Comparison of ENCODE assay signal across 8 cellular contexts in the genomic region with DNA sequence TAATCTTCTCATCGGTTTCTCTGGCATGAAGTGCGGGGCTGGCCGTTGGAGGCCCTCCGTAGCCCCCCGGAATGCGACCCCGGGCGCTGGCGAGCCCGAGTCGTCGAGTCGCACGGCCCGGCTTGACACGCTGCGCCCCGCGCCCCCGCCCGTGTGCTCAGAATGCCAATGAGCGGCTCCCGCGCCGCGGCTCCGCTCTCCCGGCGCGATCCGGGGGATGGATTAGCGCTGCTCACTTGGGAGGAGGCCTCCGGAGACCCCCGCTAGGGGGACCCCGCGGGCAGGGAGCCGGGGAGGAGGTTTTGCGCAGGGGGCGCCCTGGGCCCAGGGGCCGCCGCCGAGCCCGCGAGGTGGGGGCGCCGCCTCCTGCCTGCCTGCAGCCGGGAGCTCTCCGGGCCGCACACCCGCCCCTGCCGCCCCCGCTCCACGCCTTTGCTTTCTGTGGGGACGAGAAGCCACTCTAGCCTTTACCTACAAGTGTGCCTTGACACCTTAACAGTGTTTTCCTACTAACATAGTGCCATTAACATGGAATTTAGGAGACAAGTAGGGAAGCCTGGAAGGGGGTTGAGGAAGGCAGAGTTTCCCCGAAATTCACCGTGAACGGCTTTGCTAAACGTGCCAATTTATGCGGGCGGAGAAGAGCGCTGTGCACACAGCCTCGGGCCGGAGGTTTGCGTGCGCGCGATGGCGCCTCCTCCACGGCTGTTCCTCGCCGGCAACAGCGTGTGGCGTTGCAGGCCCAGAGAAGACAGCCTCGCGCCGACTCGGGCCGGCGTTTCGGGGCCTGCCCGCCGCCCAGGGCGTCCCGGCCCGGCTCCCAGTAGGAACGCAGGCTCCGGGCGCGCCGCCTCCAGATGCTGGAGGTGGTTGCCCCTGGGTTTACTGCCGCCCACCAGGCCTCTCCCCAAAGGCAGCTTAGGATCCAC. TPM values are rescaled to one million over a fixed set of nuclear protein-coding genes. Genes with fewer than 3 reads are reported as not detected.
A peak's percentile ranks its signal among the peaks of the same experiment; 100 is the strongest.
DNase-seq lines count a peak whose midpoint lies in the region; TF ChIP-seq lines count a peak whose summit lies in the region.

No MANE protein-coding gene starts in this region.

- no peaks in the 10 kb centered on the region for H3K4me1 ChIP-seq in OCI-LY7 (ENCODE audit: insufficient read depth, low read length, poor library complexity, severe bottlenecking)

- TF ChIP-seq CTCF in HFFc6 (IDR thresholded peaks at IDR 0.05), result peak; percentile 68
- peak; percentile 86 for TF ChIP-seq CTCF in type B pancreatic cell (conservative IDR thresholded peaks at IDR 0.05)
- TF ChIP-seq CTCF in OCI-LY7 (conservative IDR thresholded peaks at IDR 0.05; ENCODE audit: low read length), result no peak

- no peak overlapping the region for H3K4me3 ChIP-seq in OCI-LY7 (ENCODE audit: low read depth, low read length, poor library complexity, severe bottlenecking)

- POLR2A ChIA-PET in OCI-LY7 (lab: Charles Lee), result no interaction called here

- DNase-seq in ELR (ENCODE audit: low read depth) (peak; percentile 63), HFFc6 (peak; percentile 16), NCI-H526 (lab: John Stamatoyannopoulos, UW) (peak; percentile 65 to 93), fibroblast of peridontal ligament (ENCODE audit: extremely low read depth) (peak; percentile 59), nucleus accumbens (lab: John Stamatoyannopoulos, UW) (peak in 35 of 56 donors; percentile 6 to 78 (median 44)), type B pancreatic cell (ENCODE audit: extremely low spot score, unreplicated experiment) (no peak), OCI-LY7 (ENCODE audit: low spot score) (no peak)
- DNase-seq in activated T-helper 1 cell treated with anti-CD3 and anti-CD28 coated beads, Interleukin-12 subunit alpha, Interleukin-12 subunit beta, Interleukin-2, Interleukin-4 antibody, amounts not matched to agents 30 ng/mL and 10 ng/mL and 1 ng/mL, durations not matched to agents 14 hours and 24 hours and 36 hours (ENCODE audit: low spot score), result peak; percentile 33

- no peak overlapping the region for H3K27ac ChIP-seq in OCI-LY7 (ENCODE audit: low read depth, low read length, poor library complexity, severe bottlenecking)

- peak overlapping the region; percentile 67 for H3K4me3 Mint-ChIP-seq in HFFc6
- peak overlapping the region; percentile 59 for H3K4me3 Mint-ChIP-seq in activated T-helper 1 cell treated with anti-CD3 and anti-CD28 coated beads, Interleukin-12 subunit alpha, Interleukin-12 subunit beta, Interleukin-2, Interleukin-4 antibody, amounts not matched to agents 30 ng/mL and 10 ng/mL and 1 ng/mL, durations not matched to agents 14 hours and 24 hours and 36 hours
- H3K4me3 Mint-ChIP-seq in type B pancreatic cell, result peak overlapping the region; percentile 80

- no peaks in the 10 kb centered on the region for H3K9me2 ChIP-seq in OCI-LY7 (ENCODE audit: insufficient read depth, low read length)

- no TSS peak for BruUV-seq in OCI-LY7 (replicated peaks; lab: Mats Ljungman, UMichigan)

- H3K27ac Mint-ChIP-seq in HFFc6, result no peak overlapping the region
- H3K27ac Mint-ChIP-seq in activated T-helper 1 cell treated with anti-CD3 and anti-CD28 coated beads, Interleukin-12 subunit alpha, Interleukin-12 subunit beta, Interleukin-2, Interleukin-4 antibody, amounts not matched to agents 30 ng/mL and 10 ng/mL and 1 ng/mL, durations not matched to agents 14 hours and 24 hours and 36 hours, result no peak overlapping the region
- H3K27ac Mint-ChIP-seq in type B pancreatic cell, result no peak overlapping the region

- no peaks in the 10 kb centered on the region for H3K36me3 ChIP-seq in OCI-LY7 (ENCODE audit: insufficient read depth, low read length)

- no peaks in the 10 kb centered on the region for H3K9me3 Mint-ChIP-seq in HFFc6
- no peaks in the 10 kb centered on the region for H3K9me3 Mint-ChIP-seq in activated T-helper 1 cell treated with anti-CD3 and anti-CD28 coated beads, Interleukin-12 subunit alpha, Interleukin-12 subunit beta, Interleukin-2, Interleukin-4 antibody, amounts not matched to agents 30 ng/mL and 10 ng/mL and 1 ng/mL, durations not matched to agents 14 hours and 24 hours and 36 hours
- no peaks in the 10 kb centered on the region for H3K9me3 Mint-ChIP-seq in type B pancreatic cell

- H3K79me2 ChIP-seq in OCI-LY7 (ENCODE audit: insufficient read depth, low read depth, low read length), result no peaks in the 10 kb centered on the region

- H4K20me1 ChIP-seq in OCI-LY7 (ENCODE audit: insufficient read depth, low read length), result no peaks in the 10 kb centered on the region

- H3K4me1 Mint-ChIP-seq in HFFc6 (ENCODE audit: low read depth), result no peaks in the 10 kb centered on the region
- peaks cover 16% of the 10 kb centered on the region for H3K4me1 Mint-ChIP-seq in activated T-helper 1 cell treated with anti-CD3 and anti-CD28 coated beads, Interleukin-12 subunit alpha, Interleukin-12 subunit beta, Interleukin-2, Interleukin-4 antibody, amounts not matched to agents 30 ng/mL and 10 ng/mL and 1 ng/mL, durations not matched to agents 14 hours and 24 hours and 36 hours (ENCODE audit: low read depth)
- no peaks in the 10 kb centered on the region for H3K4me1 Mint-ChIP-seq in type B pancreatic cell (ENCODE audit: unreplicated experiment)

- peaks cover 27% of the 10 kb centered on the region for H3K27me3 Mint-ChIP-seq in HFFc6 (ENCODE audit: insufficient read depth)
- peaks cover 48% of the 10 kb centered on the region for H3K27me3 Mint-ChIP-seq in activated T-helper 1 cell treated with anti-CD3 and anti-CD28 coated beads, Interleukin-12 subunit alpha, Interleukin-12 subunit beta, Interleukin-2, Interleukin-4 antibody, amounts not matched to agents 30 ng/mL and 10 ng/mL and 1 ng/mL, durations not matched to agents 14 hours and 24 hours and 36 hours (ENCODE audit: insufficient read depth)
- peaks cover 71% of the 10 kb centered on the region for H3K27me3 Mint-ChIP-seq in type B pancreatic cell

- no peak overlapping the region for H2AFZ ChIP-seq in OCI-LY7 (ENCODE audit: low read length)

- intact Hi-C loops in activated T-helper 1 cell treated with anti-CD3 and anti-CD28 coated beads, Interleukin-12 subunit alpha, Interleukin-12 subunit beta, Interleukin-2, Interleukin-4 antibody, amounts not matched to agents 30 ng/mL and 10 ng/mL and 1 ng/mL, durations not matched to agents 14 hours and 24 hours and 36 hours (cut with micrococcal nuclease), result loop anchor here (2.0 to 10.0 kb wide), 4 partner anchors 272 to 810 kb away; no protein-coding TSS in a partner anchor
- intact Hi-C loops in OCI-LY7 (cut with micrococcal nuclease; ENCODE audit: unreplicated experiment), result no loop called here

- H3K36me3 Mint-ChIP-seq in HFFc6 (ENCODE audit: low read depth) (no peaks in the 10 kb centered on the region), type B pancreatic cell (no peaks in the 10 kb centered on the region)
- peaks cover 2% of the 10 kb centered on the region for H3K36me3 Mint-ChIP-seq in activated T-helper 1 cell treated with anti-CD3 and anti-CD28 coated beads, Interleukin-12 subunit alpha, Interleukin-12 subunit beta, Interleukin-2, Interleukin-4 antibody, amounts not matched to agents 30 ng/mL and 10 ng/mL and 1 ng/mL, durations not matched to agents 14 hours and 24 hours and 36 hours (ENCODE audit: low read depth)

- no peak overlapping the region for H3K4me2 ChIP-seq in OCI-LY7 (ENCODE audit: low read length)

- no peaks in the 10 kb centered on the region for H3K9me3 ChIP-seq in OCI-LY7 (ENCODE audit: low read length)

- CTCF ChIA-PET in OCI-LY7 (lab: Charles Lee; ENCODE audit: unreplicated experiment), result no interaction called here

RNA-seq across cellular contexts. Expression of a gene that starts 7.1 kb away (rescaled TPM):
- total RNA-seq in HFFc6 (2021; fragmentation: NEBNext Ultra II Directional; extraction: Animal tissue kit (Norgen Biotek cat#: 25700)), result not detected
- not detected in 2 replicates for total RNA-seq in activated T-helper 1 cell treated with anti-CD3 and anti-CD28 coated beads, Interleukin-12 subunit alpha, Interleukin-12 subunit beta, Interleukin-2, Interleukin-4 antibody, amounts not matched to agents 30 ng/mL and 10 ng/mL and 1 ng/mL, durations not matched to agents 14 hours and 24 hours and 36 hours
- total RNA-seq in type B pancreatic cell (ENCODE audit: low replicate concordance) (24.9 and 28.3 TPM in 2 replicates), OCI-LY7 (2022) (not detected in 2 replicates)
- not detected in 2 replicates for total RNA-seq in OCI-LY7 (2014; rRNA removed; shearing (Covaris generic))

Comparison
In these comparisons a context has a peak if more than half of its experiments do, and no peak if none do; other contexts are left out.
1. DNase-seq: peak in ELR (single experiment), HFFc6 (single experiment), NCI-H526 (2 of 2), activated T-helper 1 cell treated with anti-CD3 and anti-CD28 coated beads, Interleukin-12 subunit alpha, Interleukin-12 subunit beta, Interleukin-2, Interleukin-4 antibody, amounts not matched to agents 30 ng/mL and 10 ng/mL and 1 ng/mL, durations not matched to agents 14 hours and 24 hours and 36 hours (single experiment), fibroblast of peridontal ligament (single experiment) and nucleus accumbens (35 of 56); none in type B pancreatic cell (single experiment) and OCI-LY7 (single experiment).
2. RNA of a gene that starts 7.1 kb away (total RNA-seq): 24.9 to 28.3 TPM in type B pancreatic cell; not detected in activated T-helper 1 cell treated with anti-CD3 and anti-CD28 coated beads, Interleukin-12 subunit alpha, Interleukin-12 subunit beta, Interleukin-2, Interleukin-4 antibody, amounts not matched to agents 30 ng/mL and 10 ng/mL and 1 ng/mL, durations not matched to agents 14 hours and 24 hours and 36 hours, not detected in HFFc6 and not detected in OCI-LY7; every median in the first group is over 10 times any median in the second.
3. Peak in every context shown above with its lines, with median percentiles within 50 percentile points of each other: H3K4me3 Mint-ChIP-seq.